ENCODE assay signal across 8 cellular contexts in genomic region chr12:25052191-25053020, GRCh38.
A peak's percentile ranks its signal among the peaks of the same experiment; 100 is the strongest.
DNase-seq lines count a peak whose midpoint lies in the region; ATAC-seq and TF ChIP-seq lines count a peak whose summit lies in the region.

No MANE protein-coding gene starts in this region.

- H3K27ac ChIP-seq in MM.1S (ENCODE audit: low read length): peak overlapping the region; percentile 83
- no peak overlapping the region for H3K27ac ChIP-seq in cardiac muscle cell

- H3K4me3 ChIP-seq in GM12864 (ENCODE audit: low read depth, low read length): peak overlapping the region; percentile 74
- H3K4me3 ChIP-seq in MM.1S (ENCODE audit: low read length): peak overlapping the region; percentile 81
- H3K4me3 ChIP-seq in cardiac muscle cell: no peak overlapping the region

- H3K79me2 ChIP-seq in MM.1S (ENCODE audit: low read length): peaks cover 42% of the 10 kb centered on the region

- H3K9me3 ChIP-seq in MM.1S (replicated peaks; ENCODE audit: insufficient read depth, low read length) (no peaks in the 10 kb centered on the region), cardiac muscle cell (ENCODE audit: low read depth) (no peaks in the 10 kb centered on the region)

- no peaks in the 10 kb centered on the region for H3K9me2 ChIP-seq in MM.1S (replicated peaks; ENCODE audit: insufficient read depth, low read length)

- H3K36me3 ChIP-seq in MM.1S (replicated peaks; ENCODE audit: insufficient read depth, low read length) (no peaks in the 10 kb centered on the region), cardiac muscle cell (no peaks in the 10 kb centered on the region)

- H3K4me1 ChIP-seq in MM.1S (ENCODE audit: low read length): peaks cover 10% of the 10 kb centered on the region
- H3K4me1 ChIP-seq in cardiac muscle cell (ENCODE audit: low read depth): peaks cover 6% of the 10 kb centered on the region

- H3K27me3 ChIP-seq in MM.1S (replicated peaks; ENCODE audit: insufficient read depth, low read length) (no peaks in the 10 kb centered on the region), cardiac muscle cell (no peaks in the 10 kb centered on the region)

- peak overlapping the region; percentile 79 for H2AFZ ChIP-seq in MM.1S (ENCODE audit: low read length)

- H3K4me2 ChIP-seq in MM.1S (ENCODE audit: low read depth, low read length): peak overlapping the region; percentile 63

- peaks cover 24% of the 10 kb centered on the region for H3F3A ChIP-seq in MM.1S (ENCODE audit: insufficient read depth, low read length)

- ATAC-seq in GM21717 (IDR thresholded peaks at IDR 0.05; ENCODE audit: unreplicated experiment): peak; percentile 70

- TF ChIP-seq CTCF in GM12864 (IDR thresholded peaks at IDR 0.05; ENCODE audit: low read depth, low read length, missing control alignments) (no peak), MM.1S (IDR thresholded peaks at IDR 0.05; ENCODE audit: low read length) (no peak), cardiac muscle cell (IDR thresholded peaks at IDR 0.05; ENCODE audit: low read depth, low read length) (no peak)

- H4K20me1 ChIP-seq in MM.1S (ENCODE audit: insufficient read depth, low read length): no peaks in the 10 kb centered on the region

- peak; percentile 95 for DNase-seq in GM12864 (ENCODE audit: low read depth)
- peak; percentile 76 for DNase-seq in MM.1S
- DNase-seq in activated T-cell treated with anti-CD3 and anti-CD28 coated beads for 4 hours: peak; percentile 31
- peak; percentile 42 to 48 for DNase-seq in cardiac muscle cell (ENCODE audit: low read depth in 1 of 2, low spot score in 1 of 2)
- peak; percentile 5 to 25 (median 16) for DNase-seq in stimulated activated CD4-positive, alpha-beta T cell treated with anti-CD3 and anti-CD28 coated beads, TNF-alpha, amount 100 ng/mL, for 24 hours (ENCODE audit: low read depth in 3 of 3)
- DNase-seq in NCI-H446 treated with DMSO at 0.1 percent for 48 hours (lab: John Stamatoyannopoulos, UW): no peak
- DNase-seq in NCI-H2029 treated with DMSO at 0.1 percent for 48 hours (lab: John Stamatoyannopoulos, UW): no peak

- H3K9ac ChIP-seq in MM.1S (ENCODE audit: low read length): peak overlapping the region; percentile 61

Comparison
In these comparisons a context has a peak if more than half of its experiments do, and no peak if none do; other contexts are left out.
1. DNase-seq: peak in GM12864 (single experiment), MM.1S (single experiment), activated T-cell treated with anti-CD3 and anti-CD28 coated beads for 4 hours (single experiment), cardiac muscle cell (2 of 2) and stimulated activated CD4-positive, alpha-beta T cell treated with anti-CD3 and anti-CD28 coated beads, TNF-alpha, amount 100 ng/mL, for 24 hours (3 of 3); none in NCI-H446 treated with DMSO at 0.1 percent for 48 hours (single experiment) and NCI-H2029 treated with DMSO at 0.1 percent for 48 hours (single experiment).